Comparison of ENCODE assay signal across 7 cellular contexts in the genomic region with DNA sequence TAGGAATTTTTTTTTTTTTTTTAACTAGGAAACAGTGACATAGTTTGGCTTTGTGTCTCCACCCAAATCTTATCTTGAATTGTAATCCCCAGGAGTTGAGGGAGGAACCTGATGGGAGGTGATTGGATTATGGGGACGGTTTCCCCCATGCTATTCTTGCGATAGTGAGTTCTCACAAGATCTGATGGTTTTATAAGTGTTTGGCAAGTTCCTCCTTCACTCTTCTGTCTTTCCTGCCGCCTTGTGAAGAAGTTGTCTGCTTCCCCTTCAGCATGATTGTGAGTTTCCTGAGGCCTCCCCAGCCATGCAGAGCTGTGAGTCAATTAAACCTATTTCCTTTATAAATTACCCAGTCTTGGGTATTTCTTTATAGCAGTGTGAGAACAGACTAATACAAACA.
A peak's percentile ranks its signal among the peaks of the same experiment; 100 is the strongest.
DNase-seq lines count a peak whose midpoint lies in the region; ATAC-seq, FAIRE-seq and TF ChIP-seq lines count a peak whose summit lies in the region.
"Not testable (repeated sequence)": the region's sequence is repeated elsewhere in the genome, so short reads cannot be mapped to it uniquely, and the experiment has no call there.

No MANE protein-coding gene starts in this region.

- H3K4me1 ChIP-seq in endothelial cell of umbilical vein (ENCODE audit: control insufficient read depth, extremely low read depth, insufficient read depth, low read length), result peaks cover 36% of the 10 kb centered on the region

- not testable (repeated sequence) for TF ChIP-seq CTCF in WTC11 (IDR thresholded peaks at IDR 0.05); endothelial cell of umbilical vein (IDR thresholded peaks at IDR 0.05; ENCODE audit: extremely low read depth in 1 of 2, insufficient read depth in 1 of 2, low read depth in 1 of 2, low read length in 2 of 2); osteocyte (IDR thresholded peaks at IDR 0.05)

- H3K4me2 ChIP-seq in endothelial cell of umbilical vein (ENCODE audit: insufficient read depth, low read length), result peak overlapping the region; percentile 74

- H3K4me1 Mint-ChIP-seq in WTC11 (peaks cover 33% of the 10 kb centered on the region), osteocyte (ENCODE audit: unreplicated experiment) (peaks cover 44% of the 10 kb centered on the region)

- POLR2A ChIA-PET in WTC11 (lab: Charles Lee); endothelial cell of umbilical vein (lab: Charles Lee): not testable (repeated sequence)

- H3K9me3 ChIP-seq in endothelial cell of umbilical vein (replicated peaks; ENCODE audit: control insufficient read depth, insufficient read depth, low read length), result not testable (repeated sequence)

- not testable (repeated sequence) for TF ChIP-seq POLR2A in endothelial cell of umbilical vein (IDR thresholded peaks at IDR 0.05; ENCODE audit: low read depth, low read length)

- H2AFZ ChIP-seq in endothelial cell of umbilical vein (ENCODE audit: low read depth, low read length), result peak overlapping the region; percentile 62

- peak; percentile 74 for FAIRE-seq in endothelial cell of umbilical vein (lab: Jason Lieb, UNC)

- not testable (repeated sequence) for H3K36me3 ChIP-seq in endothelial cell of umbilical vein (ENCODE audit: control insufficient read depth in 2 of 2, extremely low read depth in 1 of 2, insufficient read depth in 2 of 2, low read length in 2 of 2)

- H4K20me1 ChIP-seq in endothelial cell of umbilical vein (replicated peaks; ENCODE audit: control insufficient read depth, extremely low read depth, insufficient read depth, low read length), result not testable (repeated sequence)

- not testable (repeated sequence) for H3K79me2 ChIP-seq in endothelial cell of umbilical vein (ENCODE audit: control insufficient read depth, insufficient read depth, low read length)

- H3K9me3 Mint-ChIP-seq in WTC11; osteocyte (ENCODE audit: unreplicated experiment): not testable (repeated sequence)

- H3K27ac ChIP-seq in endothelial cell of umbilical vein (ENCODE audit: insufficient read depth, low read depth, low read length), result peak overlapping the region; percentile 73

- not testable (repeated sequence) for H3K4me3 Mint-ChIP-seq in WTC11; osteocyte (ENCODE audit: unreplicated experiment)

- CTCF ChIA-PET in WTC11 (lab: Charles Lee), result interaction anchor here (0.6 kb wide), 1 partner anchor 131 kb away, joined by 4 read pairs; no protein-coding TSS in a partner anchor
- CTCF ChIA-PET in endothelial cell of umbilical vein (lab: Charles Lee), result interaction anchor here (0.8 to 2.3 kb wide), 6 partner anchors 10 to 481 kb away, joined by 3 to 8 read pairs (median 4); no protein-coding TSS in a partner anchor

- BruUV-seq in endothelial cell of umbilical vein (replicated peaks; lab: Mats Ljungman, UMichigan), result not testable (repeated sequence)

- dilution Hi-C loops in endothelial cell of umbilical vein (cut with MboI; ENCODE audit: extremely low pct_ligation_motif_present, low sequenced_read_pairs), result not testable (repeated sequence)

- not testable (repeated sequence) for H3K9me1 ChIP-seq in endothelial cell of umbilical vein (replicated peaks; ENCODE audit: control insufficient read depth, extremely low read depth, insufficient read depth, low read length)

- H3K27ac Mint-ChIP-seq in WTC11, result peak overlapping the region; percentile 80
- peak overlapping the region; percentile 49 for H3K27ac Mint-ChIP-seq in osteocyte (ENCODE audit: unreplicated experiment)

- H3K27me3 ChIP-seq in endothelial cell of umbilical vein (ENCODE audit: control insufficient read depth in 2 of 2, insufficient read depth in 2 of 2, low read length in 2 of 2), result not testable (repeated sequence)

- not testable (repeated sequence) for H3K9ac ChIP-seq in endothelial cell of umbilical vein (replicated peaks; ENCODE audit: extremely low read depth, insufficient read depth, low read length)

- peak; percentile 69 for DNase-seq in GDM1 (lab: John Stamatoyannopoulos, UW)
- peak; percentile 43 for DNase-seq in KG1 (lab: John Stamatoyannopoulos, UW)
- DNase-seq in NCI-H69 (lab: John Stamatoyannopoulos, UW), result peak; percentile 55
- DNase-seq in SKM-1 treated with dmso at 0.1 percent for 144 hours (lab: John Stamatoyannopoulos, UW; ENCODE audit: unreplicated experiment), result peak; percentile 54
- DNase-seq in WTC11 (ENCODE audit: low spot score); osteocyte (ENCODE audit: extremely low spot score, unreplicated experiment): not testable (repeated sequence)
- peak; percentile 87 for DNase-seq in endothelial cell of umbilical vein (ENCODE audit: low read depth, low spot score)

- not testable (repeated sequence) for ATAC-seq in WTC11

- H3K4me3 ChIP-seq in endothelial cell of umbilical vein (replicated peaks in 1 of 3; ENCODE audit: insufficient read depth in 1 of 3, low read depth in 1 of 3, low read length in 3 of 3), result not testable (repeated sequence)

- not testable (repeated sequence) for H3K36me3 Mint-ChIP-seq in WTC11; osteocyte (ENCODE audit: unreplicated experiment)

- intact Hi-C loops in endothelial cell of umbilical vein (cut with micrococcal nuclease), result loop anchor here (1.0 to 5.0 kb wide), 6 partner anchors 17 to 1098 kb away; no protein-coding TSS in a partner anchor

- not testable (repeated sequence) for H3K27me3 Mint-ChIP-seq in WTC11 (ENCODE audit: low read depth); osteocyte (ENCODE audit: unreplicated experiment)

TF ChIP-seq in endothelial cell of umbilical vein, 7 proteins besides CTCF, POLR2A, EP300 and RAD21:
- peak; percentile 30 for TF ChIP-seq FOS (IDR thresholded peaks at IDR 0.05; ENCODE audit: borderline replicate concordance, insufficient read depth, low read length)
- TF ChIP-seq GATA2 (IDR thresholded peaks at IDR 0.05; ENCODE audit: insufficient read depth, insufficient read length, low read depth, low read length), result peak; percentile 63
